In the genomic region with DNA sequence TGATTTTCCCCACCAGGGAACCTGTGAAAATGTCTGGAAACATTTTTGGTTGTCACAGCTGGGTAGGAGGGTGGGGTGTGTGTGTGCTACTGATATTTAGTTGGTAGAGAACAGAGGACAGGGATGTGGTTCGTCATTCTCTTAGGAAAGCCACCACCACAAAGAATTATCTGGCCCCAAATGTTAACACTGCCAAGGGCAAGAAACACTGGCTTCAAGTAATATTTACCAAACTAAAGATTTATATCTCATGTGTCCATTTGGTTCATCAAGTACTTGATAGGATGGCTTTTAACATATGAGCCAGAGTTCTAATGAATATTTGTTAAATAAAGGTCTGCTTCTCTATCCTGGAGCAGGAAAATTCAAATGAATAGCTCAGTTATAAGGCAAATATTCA, we compare ENCODE assay signal across 16 cellular contexts. TPM values are rescaled to one million over a fixed set of nuclear protein-coding genes. Genes with fewer than 3 reads are reported as not detected.
DNase-seq lines count a peak whose midpoint lies in the region; ATAC-seq and TF ChIP-seq lines count a peak whose summit lies in the region.
"Had no signal": no experiment of that assay in that cellular context is flagged by ENCODE, and none has a peak within 500 bp of the region (broad histone marks: within the 10 kb centered on the region; RNA-seq: fewer than 3 reads in every experiment).

No MANE protein-coding gene starts in this region.

- no peaks in the 10 kb centered on the region for H3K27me3 ChIP-seq in neuronal stem cell (ENCODE audit: control insufficient read depth in 3 of 3, insufficient read depth in 3 of 3, low read depth in 1 of 3, low read length in 3 of 3)
- H3K27me3 ChIP-seq: BE2C had no signal

- no CpG with 5 or more reads among the region's 1 CpG for WGBS in neuronal stem cell (ENCODE audit: extremely low coverage in 2 of 2, insufficient read length in 2 of 2, insufficient replicate concordance in 1 of 2), 2 donors

- H3K79me1 ChIP-seq in neuronal stem cell (ENCODE audit: low read depth, low read length), result no peaks in the 10 kb centered on the region

- DNase-seq in stimulated activated naive CD8-positive, alpha-beta T cell treated with anti-CD3 and anti-CD28 coated beads, Interleukin-15, amount 100 ng/mL, for 72 hours, result no peak
- DNase-seq in LNCaP clone FGC (ENCODE audit: low read depth), result peak; percentile 68
- no peak for DNase-seq in neuronal stem cell (ENCODE audit: low spot score)
- DNase-seq in G401 (ENCODE audit: low spot score), result no peak
- DNase-seq: BE2C; Caco-2; CD8-positive, alpha-beta memory T cell; DND-41; GF-D8; GM23248; H7 had no signal

- H3K4me1 ChIP-seq in neuronal stem cell (ENCODE audit: control insufficient read depth in 2 of 2, insufficient read depth in 1 of 2, low read depth in 1 of 2, low read length in 2 of 2), result peaks cover 0 to 6% of the 10 kb centered on the region in 2 donors
- H3K4me1 ChIP-seq: BE2C had no signal

- TF ChIP-seq CTCF in LNCaP clone FGC (IDR thresholded peaks at IDR 0.05; ENCODE audit: control insufficient read depth, extremely low read depth, insufficient read depth), result no peak

- H2BK120ac ChIP-seq in neuronal stem cell (ENCODE audit: low read depth, low read length), result no peak overlapping the region

- no peak overlapping the region for H3K4me2 ChIP-seq in neuronal stem cell (ENCODE audit: insufficient read depth, low read length, poor library complexity, severe bottlenecking)

- H3K27ac ChIP-seq in neuronal stem cell (replicated peaks; ENCODE audit: low read length), result peak overlapping the region; percentile 50
- H3K27ac ChIP-seq: GM23248 had no signal

- no peaks in the 10 kb centered on the region for H3K27me3 Mint-ChIP-seq in stimulated activated naive CD8-positive, alpha-beta T cell treated with anti-CD3 and anti-CD28 coated beads, Interleukin-15, Interleukin-2, amounts not matched to agents 100 ng/mL and 50 ng/mL, for 24 hours
- H3K27me3 Mint-ChIP-seq in stimulated activated naive CD8-positive, alpha-beta T cell treated with anti-CD3 and anti-CD28 coated beads, Interleukin-15, amount 100 ng/mL, for 72 hours, result no peaks in the 10 kb centered on the region
- H3K27me3 Mint-ChIP-seq in activated T-helper 17 cell treated with anti-CD3 and anti-CD28 coated beads, Interleukin-2, amount 50 U/mL, for 72 hours, result no peaks in the 10 kb centered on the region
- H3K27me3 Mint-ChIP-seq: CD8-positive, alpha-beta memory T cell had no signal

- no peak overlapping the region for H3K14ac ChIP-seq in neuronal stem cell (ENCODE audit: low read length)

- no peak overlapping the region for H3K4ac ChIP-seq in neuronal stem cell (ENCODE audit: low read length)

- H3K36me3 Mint-ChIP-seq in stimulated activated naive CD8-positive, alpha-beta T cell treated with anti-CD3 and anti-CD28 coated beads, Interleukin-15, Interleukin-2, amounts not matched to agents 100 ng/mL and 50 ng/mL, for 24 hours (ENCODE audit: low read depth), result peaks cover 71% of the 10 kb centered on the region
- peaks cover 88% of the 10 kb centered on the region for H3K36me3 Mint-ChIP-seq in activated T-helper 17 cell treated with anti-CD3 and anti-CD28 coated beads, Interleukin-2, amount 50 U/mL, for 72 hours (ENCODE audit: low read depth)

- peaks cover 3% of the 10 kb centered on the region for H3K9me3 Mint-ChIP-seq in stimulated activated naive CD8-positive, alpha-beta T cell treated with anti-CD3 and anti-CD28 coated beads, Interleukin-15, Interleukin-2, amounts not matched to agents 100 ng/mL and 50 ng/mL, for 24 hours
- H3K9me3 Mint-ChIP-seq in stimulated activated naive CD8-positive, alpha-beta T cell treated with anti-CD3 and anti-CD28 coated beads, Interleukin-15, amount 100 ng/mL, for 72 hours, result no peaks in the 10 kb centered on the region
- H3K9me3 Mint-ChIP-seq in activated T-helper 17 cell treated with anti-CD3 and anti-CD28 coated beads, Interleukin-2, amount 50 U/mL, for 72 hours, result no peaks in the 10 kb centered on the region
- H3K9me3 Mint-ChIP-seq: CD8-positive, alpha-beta memory T cell had no signal

- H3K36me3 ChIP-seq in neuronal stem cell (replicated peaks in 1 of 2; ENCODE audit: control insufficient read depth in 2 of 2, insufficient read depth in 2 of 2, low read length in 2 of 2), result peaks cover 12 to 98% of the 10 kb centered on the region in 2 donors

- no peak overlapping the region for H2BK12ac ChIP-seq in neuronal stem cell (ENCODE audit: low read length)

- no peak for ATAC-seq in stimulated activated naive CD8-positive, alpha-beta T cell treated with anti-CD3 and anti-CD28 coated beads, Interleukin-15, amount 100 ng/mL, for 72 hours
- no peak for ATAC-seq in activated T-helper 17 cell treated with anti-CD3 and anti-CD28 coated beads, Interleukin-2, amount 50 U/mL, for 72 hours (replicated peaks)
- ATAC-seq in HG02870 (IDR thresholded peaks at IDR 0.05; ENCODE audit: unreplicated experiment) (no peak), GM19467 (IDR thresholded peaks at IDR 0.05; ENCODE audit: unreplicated experiment) (no peak)

- H2BK15ac ChIP-seq in neuronal stem cell (ENCODE audit: low read length), result no peak overlapping the region

- H3K9me3 ChIP-seq in neuronal stem cell (replicated peaks in 1 of 2; ENCODE audit: control insufficient read depth in 2 of 2, insufficient read depth in 1 of 2, low read depth in 1 of 2, low read length in 2 of 2), result peaks cover 0 to 14% of the 10 kb centered on the region in 2 donors
- H3K9me3 ChIP-seq: BE2C had no signal

- H3K4me3 ChIP-seq in LNCaP clone FGC (ENCODE audit: low read depth, low read length) (no peak overlapping the region), neuronal stem cell (ENCODE audit: low read length in 2 of 2) (no peak overlapping the region)
- H3K4me3 ChIP-seq: GM23248 had no signal

- H2BK5ac ChIP-seq in neuronal stem cell (ENCODE audit: low read length), result no peak overlapping the region

- H3K9ac ChIP-seq in neuronal stem cell (ENCODE audit: low read depth, low read length, poor library complexity), result no peak overlapping the region
- H3K9ac ChIP-seq: GM23248 had no signal

- no peak overlapping the region for H4K8ac ChIP-seq in neuronal stem cell (ENCODE audit: low read depth, low read length)

- peak overlapping the region; percentile 13 for H3K27ac Mint-ChIP-seq in stimulated activated naive CD8-positive, alpha-beta T cell treated with anti-CD3 and anti-CD28 coated beads, Interleukin-15, Interleukin-2, amounts not matched to agents 100 ng/mL and 50 ng/mL, for 24 hours
- no peak overlapping the region for H3K27ac Mint-ChIP-seq in stimulated activated naive CD8-positive, alpha-beta T cell treated with anti-CD3 and anti-CD28 coated beads, Interleukin-15, amount 100 ng/mL, for 72 hours
- peak overlapping the region; percentile 35 for H3K27ac Mint-ChIP-seq in activated T-helper 17 cell treated with anti-CD3 and anti-CD28 coated beads, Interleukin-2, amount 50 U/mL, for 72 hours

- no peak overlapping the region for H3K23ac ChIP-seq in neuronal stem cell (ENCODE audit: low read depth, low read length, poor library complexity)

- no peak overlapping the region for H2AK5ac ChIP-seq in neuronal stem cell (ENCODE audit: low read depth, low read length)

- no peak overlapping the region for H3K18ac ChIP-seq in neuronal stem cell (ENCODE audit: low read length)

- peaks cover 2% of the 10 kb centered on the region for H3K4me1 Mint-ChIP-seq in stimulated activated naive CD8-positive, alpha-beta T cell treated with anti-CD3 and anti-CD28 coated beads, Interleukin-15, Interleukin-2, amounts not matched to agents 100 ng/mL and 50 ng/mL, for 24 hours (ENCODE audit: low read depth)
- no peaks in the 10 kb centered on the region for H3K4me1 Mint-ChIP-seq in stimulated activated naive CD8-positive, alpha-beta T cell treated with anti-CD3 and anti-CD28 coated beads, Interleukin-15, amount 100 ng/mL, for 72 hours
- peaks cover 5% of the 10 kb centered on the region for H3K4me1 Mint-ChIP-seq in activated T-helper 17 cell treated with anti-CD3 and anti-CD28 coated beads, Interleukin-2, amount 50 U/mL, for 72 hours

- no peak overlapping the region for H3K4me3 Mint-ChIP-seq in stimulated activated naive CD8-positive, alpha-beta T cell treated with anti-CD3 and anti-CD28 coated beads, Interleukin-15, Interleukin-2, amounts not matched to agents 100 ng/mL and 50 ng/mL, for 24 hours
- no peak overlapping the region for H3K4me3 Mint-ChIP-seq in stimulated activated naive CD8-positive, alpha-beta T cell treated with anti-CD3 and anti-CD28 coated beads, Interleukin-15, amount 100 ng/mL, for 72 hours
- H3K4me3 Mint-ChIP-seq in activated T-helper 17 cell treated with anti-CD3 and anti-CD28 coated beads, Interleukin-2, amount 50 U/mL, for 72 hours, result no peak overlapping the region
- H3K4me3 Mint-ChIP-seq: CD14-positive monocyte; CD8-positive, alpha-beta memory T cell had no signal

- in situ Hi-C loops in G401 (cut with HindIII; ENCODE audit: low sequenced_read_pairs), result no loop called here

- H4K91ac ChIP-seq in neuronal stem cell (ENCODE audit: low read depth, low read length, poor library complexity), result no peak overlapping the region

- no peak overlapping the region for H2AFZ ChIP-seq in neuronal stem cell (ENCODE audit: low read length)
- H2AFZ ChIP-seq: GM23248 had no signal

RNA-seq across cellular contexts. Expression of gene MPHOSPH6, which starts 19.5 kb away (rescaled TPM):
- 10 to 100 TPM; 31.9 to 41.0 TPM for total RNA-seq in activated T-helper 17 cell treated with anti-CD3 and anti-CD28 coated beads, Interleukin-2, amount 50 U/mL, for 72 hours
- 51.8 TPM for polyA plus RNA-seq in neuronal stem cell (2013, experiment 1 of 2)
- 53.0 TPM for polyA plus RNA-seq in neuronal stem cell (2013, experiment 2 of 2)
- total RNA-seq in G401 (2014; rRNA removed; shearing (Covaris generic)), result 27.7 and 66.9 TPM in 2 replicates

Comparison
In these comparisons a context has a peak if more than half of its experiments do, and no peak if none do; other contexts are left out.
1. H3K27ac Mint-ChIP-seq: peak in stimulated activated naive CD8-positive, alpha-beta T cell treated with anti-CD3 and anti-CD28 coated beads, Interleukin-15, Interleukin-2, amounts not matched to agents 100 ng/mL and 50 ng/mL, for 24 hours (single experiment) and activated T-helper 17 cell treated with anti-CD3 and anti-CD28 coated beads, Interleukin-2, amount 50 U/mL, for 72 hours (single experiment); none in stimulated activated naive CD8-positive, alpha-beta T cell treated with anti-CD3 and anti-CD28 coated beads, Interleukin-15, amount 100 ng/mL, for 72 hours (0 of 2).